ENCODE assay signal across 8 cellular contexts in genomic region chr14:45134051-45134958, GRCh38. TPM values are rescaled to one million over a fixed set of nuclear protein-coding genes. Genes with fewer than 3 reads are reported as not detected.
DNase-seq lines count a peak whose midpoint lies in the region; TF ChIP-seq lines count a peak whose summit lies in the region.

TSS of gene FKBP3 (minus strand) at chr14:45134481. CDS start at chr14:45134456, 25 bp downstream.

- H3K36me3 ChIP-seq in stomach, result peaks cover 0 to 4% (median 2%) of the 10 kb centered on the region in 4 donors

- TF ChIP-seq POLR2A in Raji (IDR thresholded peaks at IDR 0.05; ENCODE audit: insufficient read depth, low read depth, low read length), result peak; percentile 90
- peak in 2 of 4 donors; percentile 67 to 75 for TF ChIP-seq POLR2A in stomach (IDR thresholded peaks at IDR 0.05)

- peak within 1 kb of the TSS; percentile 85 for H3K4me3 ChIP-seq in fibroblast of the aortic adventitia (ENCODE audit: low read depth, low read length)
- H3K4me3 ChIP-seq in stomach, result peak within 1 kb of the TSS; percentile 59 to 86 (median 80)

- DNase-seq in ELF-1 (ENCODE audit: low read depth, low spot score) (peak; percentile 99), H4 (ENCODE audit: low spot score) (peak; percentile 97), LoVo (ENCODE audit: low spot score) (peak; percentile 97), fibroblast of the aortic adventitia (ENCODE audit: low read depth) (peak; percentile 99), nephron progenitor cell (peak; percentile 95), stomach (peak; percentile 97)
- DNase-seq in activated effector memory CD4-positive, alpha-beta T cell treated with Interleukin-2 at 50 U/mL for 16 hours, result peak; percentile 94

- peak within 1 kb of the TSS; percentile 100 for H3K27ac Mint-ChIP-seq in nephron progenitor cell

- H3K4me1 ChIP-seq in stomach, result peaks cover 19 to 73% (median 34%) of the 10 kb centered on the region in 4 donors

- H3K27me3 ChIP-seq in stomach, result no peaks in the 10 kb centered on the region

- intact Hi-C loops in stomach (cut with DNase I; ENCODE audit: low total_unique reads), result loop anchor here (10.0 kb wide), 1 partner anchor 130 kb away; no protein-coding TSS in a partner anchor

- no peak for TF ChIP-seq EP300 in stomach (IDR thresholded peaks at IDR 0.05)

- TF ChIP-seq CTCF in fibroblast of the aortic adventitia (IDR thresholded peaks at IDR 0.05; ENCODE audit: insufficient read depth, low read length) (peak; percentile 6), nephron progenitor cell (IDR thresholded peaks at IDR 0.05) (no peak), stomach (IDR thresholded peaks at IDR 0.05) (no peak)

- peak within 1 kb of the TSS; percentile 78 to 91 (median 85) for H3K27ac ChIP-seq in stomach

- WGBS in stomach, 5 donors, result 0 to 1% (median 0%) methylated on average over 48 to 53 of the region's 53 CpGs

- peaks cover 46% of the 10 kb centered on the region for H3K4me1 Mint-ChIP-seq in nephron progenitor cell

- peak within 1 kb of the TSS; percentile 99 for H3K4me3 Mint-ChIP-seq in nephron progenitor cell

- H3K9me3 Mint-ChIP-seq in nephron progenitor cell, result no peaks in the 10 kb centered on the region

- peaks cover 3% of the 10 kb centered on the region for H3K27me3 Mint-ChIP-seq in nephron progenitor cell (ENCODE audit: low read depth, poor library complexity)

- no peaks in the 10 kb centered on the region for H3K9me3 ChIP-seq in stomach

- H3K36me3 Mint-ChIP-seq in nephron progenitor cell (ENCODE audit: low read depth), result no peaks in the 10 kb centered on the region

RNA-seq across cellular contexts. Expression of gene FKBP3, which starts in this region (rescaled TPM):
- 48.5 and 65.8 TPM in 2 replicates for total RNA-seq in H4 (2014; rRNA removed; shearing (Covaris generic))
- total RNA-seq in fibroblast of the aortic adventitia (ENCODE audit: low replicate concordance), result 21.7 and 41.3 TPM in 2 replicates
- 10 to 100 TPM in 3 of 5 donors, 1 to 10 TPM in 1, under 1 TPM in 1; 0.58 to 43.3 (median 28.4) TPM for total RNA-seq in stomach
- polyA plus RNA-seq in stomach, result 10 to 100 TPM; 66.3 to 81.3 (median 80.2) TPM

Comparison
In these comparisons a context has a peak if more than half of its experiments do, and no peak if none do; other contexts are left out.
1. Peak in every context shown above with its lines: DNase-seq, H3K4me3 ChIP-seq and H3K27ac ChIP-seq.